In genomic region chr2:72090781-72091482, GRCh38 we compare ENCODE assay signal across 21 cellular contexts. TPM values are rescaled to one million over a fixed set of nuclear protein-coding genes. Genes with fewer than 3 reads are reported as not detected.
"Had no signal": no experiment of that assay in that cellular context is flagged by ENCODE, and none has a peak within 500 bp of the region (broad histone marks: within the 10 kb centered on the region; RNA-seq: fewer than 3 reads in every experiment).

No MANE protein-coding gene starts in this region.

- H3K36me3 ChIP-seq: brain microvascular endothelial cell had no signal

- H3K9ac ChIP-seq: KMS-11 had no signal

- H3K27ac ChIP-seq: brain microvascular endothelial cell, KMS-11, VCaP had no signal

- H3K4me2 ChIP-seq: KMS-11 had no signal

- DNase-seq: activated CD4-positive, CD25-positive, alpha-beta regulatory T cell; activated CD8-positive, alpha-beta memory T cell treated with anti-CD3 and anti-CD28 coated beads, Interleukin-2, amount 50 U/mL, for 4 hours; activated CD8-positive, alpha-beta T cell treated with anti-CD3 and anti-CD28 coated beads for 36 hours; activated gamma-delta T cell treated with Interleukin-2 at 50 U/mL for 16 hours; activated naive CD4-positive, alpha-beta T cell treated with anti-CD3 and anti-CD28 coated beads, Interleukin-2, amount 10 ng/mL, durations not matched to agents 7 days and 5 days; activated naive CD8-positive, alpha-beta T cell treated with anti-CD3 and anti-CD28 coated beads for 36 hours; activated T-cell treated with anti-CD3 and anti-CD28 coated beads, Interleukin-2, amount 50 U/mL, for 72 hours; brain microvascular endothelial cell; NCI-H1105; NCI-H1436; NCI-H1694 treated with DMSO at 0.1 percent for 48 hours; NCI-H2081; NCI-H524; PC-3; SIG-M5; T-helper 17 cell; T1000 had no signal

- H3K27me3 ChIP-seq: brain microvascular endothelial cell had no signal

- FAIRE-seq: RCC 7860 had no signal

- ATAC-seq: activated CD8-positive, alpha-beta T cell treated with anti-CD3 and anti-CD28 coated beads for 36 hours; activated T-cell treated with anti-CD3 and anti-CD28 coated beads, Interleukin-2, amount 50 U/mL, for 72 hours; PC-3; T-helper 17 cell had no signal

RNA-seq across cellular contexts. Expression of gene CYP26B1, which starts 56.7 kb away (rescaled TPM):
- total RNA-seq: activated CD8-positive, alpha-beta T cell treated with anti-CD3 and anti-CD28 coated beads for 36 hours; activated naive CD8-positive, alpha-beta T cell treated with anti-CD3 and anti-CD28 coated beads for 36 hours; activated T-cell treated with anti-CD3 and anti-CD28 coated beads, Interleukin-2, amount 50 U/mL, for 72 hours; activated T-helper 2 cell treated with anti-CD3 and anti-CD28 coated beads, Interferon-gamma antibody, Interleukin-2, Interleukin-4, amounts not matched to agents 10 μg/mL and 5 μg/mL and 100 μg/mL, durations not matched to agents 14 hours and 24 hours and 36 hours; T-helper 17 cell had no signal
